In the genomic region with DNA sequence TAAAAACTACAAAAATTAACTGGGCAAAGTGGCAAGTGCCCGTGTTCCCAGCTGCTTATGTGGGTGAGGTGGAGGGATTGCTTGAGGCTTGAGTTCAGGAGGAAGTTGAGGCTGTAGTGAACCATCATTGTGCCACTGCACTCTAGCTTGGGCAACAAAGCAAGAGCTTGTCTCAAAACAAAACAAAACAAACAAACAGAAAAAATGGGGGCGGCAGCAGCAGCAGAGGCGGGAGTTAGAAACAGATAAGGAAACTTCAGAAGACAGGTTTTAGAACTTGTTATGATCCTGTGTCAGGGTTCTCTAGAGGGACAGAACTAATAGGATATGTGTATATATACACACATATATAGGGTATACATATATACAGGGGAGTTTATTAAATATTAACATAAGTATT, we compare ENCODE assay signal across 22 cellular contexts. TPM values are rescaled to one million over a fixed set of nuclear protein-coding genes. Genes with fewer than 3 reads are reported as not detected.
DNase-seq lines count a peak whose midpoint lies in the region; ATAC-seq and FAIRE-seq lines count a peak whose summit lies in the region.
"Had no signal": no experiment of that assay in that cellular context is flagged by ENCODE, and none has a peak within 500 bp of the region (broad histone marks: within the 10 kb centered on the region; RNA-seq: fewer than 3 reads in every experiment).

No MANE protein-coding gene starts in this region.

- H3K4me1 Mint-ChIP-seq in CD4-positive, CD25-positive, alpha-beta regulatory T cell: peaks cover 31 to 60% (median 51%) of the 10 kb centered on the region in 4 donors
- peaks cover 50 to 82% (median 80%) of the 10 kb centered on the region in 3 donors for H3K4me1 Mint-ChIP-seq in CD8-positive, alpha-beta memory T cell
- peaks cover 53 to 68% (median 57%) of the 10 kb centered on the region in 3 donors for H3K4me1 Mint-ChIP-seq in T-cell
- H3K4me1 Mint-ChIP-seq: neural crest cell had no signal

- no peaks in the 10 kb centered on the region for H3K9me3 ChIP-seq in CD4-positive, CD25-positive, alpha-beta regulatory T cell (ENCODE audit: control insufficient read depth in 2 of 2, low read length in 2 of 2)
- no peaks in the 10 kb centered on the region for H3K9me3 ChIP-seq in CD8-positive, alpha-beta memory T cell (ENCODE audit: low read length)

- peaks cover 26% of the 10 kb centered on the region for H3K36me3 Mint-ChIP-seq in CD4-positive, CD25-positive, alpha-beta regulatory T cell
- H3K36me3 Mint-ChIP-seq in CD8-positive, alpha-beta memory T cell: peaks cover 0 to 67% (median 20%) of the 10 kb centered on the region in 3 donors
- peaks cover 46% of the 10 kb centered on the region for H3K36me3 Mint-ChIP-seq in T-cell

- peaks cover 43% of the 10 kb centered on the region for H3K36me3 ChIP-seq in CD4-positive, CD25-positive, alpha-beta regulatory T cell (ENCODE audit: control insufficient read depth, insufficient read depth, low read length)
- H3K36me3 ChIP-seq in CD8-positive, alpha-beta memory T cell (ENCODE audit: insufficient read depth, low read length): no peaks in the 10 kb centered on the region
- H3K36me3 ChIP-seq: cardiac muscle cell had no signal

- H3K4me3 ChIP-seq in CD4-positive, CD25-positive, alpha-beta regulatory T cell (ENCODE audit: low read depth, low read length): no peak overlapping the region
- no peak overlapping the region for H3K4me3 ChIP-seq in CD8-positive, alpha-beta memory T cell (ENCODE audit: low read length)
- H3K4me3 ChIP-seq: cardiac muscle cell had no signal

- intact Hi-C loops in left colon (cut with DNase I, micrococcal nuclease): no loop called here

- DNase-seq in CD4-positive, CD25-positive, alpha-beta regulatory T cell: no peak
- DNase-seq in CD8-positive, alpha-beta memory T cell: no peak
- DNase-seq in T-cell (no peak), left lobe of liver (ENCODE audit: low spot score) (no peak), HTR-8/SVneo (ENCODE audit: insufficient read length, low spot score) (no peak), left colon (no peak), HuH-7 (ENCODE audit: low spot score) (no peak)
- DNase-seq: activated CD4-positive, alpha-beta T cell treated with anti-CD3 and anti-CD28 coated beads, Interleukin-2, amount 50 U/mL, for 1 hour; aorta; islet precursor cell; NCI-H1105 treated with DMSO at 0.1 percent for 48 hours; NCI-H2107; OCI-M1; WERI-Rb-1 had no signal

- peaks cover 15% of the 10 kb centered on the region for H3K4me1 ChIP-seq in CD4-positive, CD25-positive, alpha-beta regulatory T cell (ENCODE audit: control insufficient read depth, insufficient read depth, low read length, poor library complexity, severe bottlenecking)
- H3K4me1 ChIP-seq in CD8-positive, alpha-beta memory T cell (ENCODE audit: insufficient read depth, low read length): no peaks in the 10 kb centered on the region

- POLR2A ChIA-PET in CD8-positive, alpha-beta memory T cell (lab: Charles Lee): no interaction called here
- POLR2A ChIA-PET in T-cell (lab: Charles Lee): interaction anchor here in 1 of 2 donors (0.7 kb wide), 1 partner anchor 12 kb away, joined by 4 read pairs; no protein-coding TSS in a partner anchor

- CTCF ChIA-PET in CD8-positive, alpha-beta memory T cell (lab: Charles Lee): no interaction called here
- CTCF ChIA-PET in T-cell (lab: Charles Lee): interaction anchor here in 1 of 2 donors (1.1 kb wide), 1 partner anchor 13 kb away, joined by 3 read pairs; no protein-coding TSS in a partner anchor

- ATAC-seq in CD4-positive, CD25-positive, alpha-beta regulatory T cell (ENCODE audit: low read depth in 2 of 2): no peak
- ATAC-seq in T-cell (replicated peaks in 1 of 4) (no peak), left lobe of liver (peak; percentile 15), GM19395 (IDR thresholded peaks at IDR 0.05; ENCODE audit: unreplicated experiment) (no peak), left colon (no peak)
- ATAC-seq: Right ventricle myocardium inferior, sciatic nerve had no signal

- no peak for FAIRE-seq in HTR-8/SVneo (lab: Jason Lieb, UNC)

- no peak overlapping the region for H3K27ac ChIP-seq in CD4-positive, CD25-positive, alpha-beta regulatory T cell (ENCODE audit: insufficient read depth, low read length, poor library complexity, severe bottlenecking)
- no peak overlapping the region for H3K27ac ChIP-seq in CD8-positive, alpha-beta memory T cell (ENCODE audit: low read depth, low read length)
- H3K27ac ChIP-seq: C4-2B, cardiac muscle cell, WERI-Rb-1 had no signal

- H3K27me3 Mint-ChIP-seq in CD4-positive, CD25-positive, alpha-beta regulatory T cell: no peaks in the 10 kb centered on the region
- no peaks in the 10 kb centered on the region for H3K27me3 Mint-ChIP-seq in CD8-positive, alpha-beta memory T cell
- no peaks in the 10 kb centered on the region for H3K27me3 Mint-ChIP-seq in T-cell
- H3K27me3 Mint-ChIP-seq: progenitor cell of endocrine pancreas, type B pancreatic cell had no signal

- peak overlapping the region in 2 of 3 donors; percentile 16 to 47 for H3K27ac Mint-ChIP-seq in CD4-positive, CD25-positive, alpha-beta regulatory T cell
- peak overlapping the region in 7 of 8 donors; percentile 5 to 82 (median 58) for H3K27ac Mint-ChIP-seq in CD8-positive, alpha-beta memory T cell
- H3K27ac Mint-ChIP-seq in T-cell: peak overlapping the region; percentile 50 to 56
- H3K27ac Mint-ChIP-seq: progenitor cell of endocrine pancreas, type B pancreatic cell had no signal

- H3K27me3 ChIP-seq in CD4-positive, CD25-positive, alpha-beta regulatory T cell (ENCODE audit: control insufficient read depth, insufficient read depth, low read length): no peaks in the 10 kb centered on the region
- H3K27me3 ChIP-seq in CD8-positive, alpha-beta memory T cell (ENCODE audit: insufficient read depth, low read length, poor library complexity, severe bottlenecking): no peaks in the 10 kb centered on the region
- H3K27me3 ChIP-seq: cardiac muscle cell had no signal

- H3K4me3 Mint-ChIP-seq in CD4-positive, CD25-positive, alpha-beta regulatory T cell: no peak overlapping the region
- H3K4me3 Mint-ChIP-seq in CD8-positive, alpha-beta memory T cell: no peak overlapping the region
- H3K4me3 Mint-ChIP-seq in T-cell: peak overlapping the region in 1 of 3 donors; percentile 11
- H3K4me3 Mint-ChIP-seq: neural crest cell, type B pancreatic cell had no signal

- no peaks in the 10 kb centered on the region for H3K9me3 Mint-ChIP-seq in CD4-positive, CD25-positive, alpha-beta regulatory T cell
- H3K9me3 Mint-ChIP-seq in CD8-positive, alpha-beta memory T cell: no peaks in the 10 kb centered on the region
- peaks cover 0 to 2% (median 0%) of the 10 kb centered on the region in 3 donors for H3K9me3 Mint-ChIP-seq in T-cell
- H3K9me3 Mint-ChIP-seq: neural crest cell, type B pancreatic cell had no signal

RNA-seq across cellular contexts. Expression of a gene that starts 49.0 kb away (rescaled TPM):
- 72.0 TPM for total RNA-seq in CD4-positive, CD25-positive, alpha-beta regulatory T cell
- polyA plus RNA-seq in CD4-positive, CD25-positive, alpha-beta regulatory T cell: 10 to 100 TPM; 13.7 to 16.0 (median 14.8) TPM
- 10 to 100 TPM; 37.1 to 39.8 TPM for total RNA-seq in CD8-positive, alpha-beta memory T cell
- 16.2 TPM for polyA plus RNA-seq in CD8-positive, alpha-beta memory T cell
- total RNA-seq in T-cell (10 to 100 TPM; 53.1 to 61.1 (median 55.2) TPM), left lobe of liver (12.2 TPM), left colon (10 to 100 TPM; 32.6 to 35.8 TPM)
